ENCODE assay signal across 1 cellular context in the genomic region with DNA sequence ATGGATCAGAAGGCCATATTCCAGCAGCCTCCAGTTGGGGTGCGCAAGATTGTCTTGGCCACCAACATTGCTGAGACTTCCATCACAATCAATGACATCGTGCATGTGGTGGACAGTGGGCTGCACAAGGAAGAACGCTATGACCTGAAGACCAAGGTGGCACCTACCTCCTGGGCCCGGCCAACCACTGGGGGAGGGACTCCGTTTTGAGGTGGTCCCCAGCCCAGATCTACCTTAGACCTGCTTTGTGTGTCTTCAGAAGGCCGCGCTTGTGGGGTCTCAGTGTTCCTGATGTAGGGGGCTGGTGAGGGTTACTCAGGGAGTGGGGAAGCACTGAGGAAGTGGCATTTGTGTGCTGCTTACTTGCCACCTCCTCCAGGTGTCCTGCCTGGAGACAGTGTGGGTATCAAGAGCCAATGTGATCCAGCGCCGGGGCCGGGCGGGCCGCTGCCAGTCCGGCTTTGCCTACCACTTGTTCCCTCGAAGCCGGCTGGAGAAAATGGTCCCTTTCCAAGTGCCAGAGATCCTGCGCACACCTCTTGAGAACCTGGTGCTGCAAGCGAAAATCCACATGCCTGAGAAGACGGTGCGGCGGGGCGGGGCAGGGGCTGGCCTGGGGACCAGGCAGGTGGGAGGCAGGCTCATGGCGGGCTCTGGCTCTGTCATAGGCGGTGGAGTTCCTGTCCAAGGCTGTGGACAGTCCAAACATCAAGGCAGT.
TF ChIP-seq lines count a peak whose summit lies in the region.

No MANE protein-coding gene starts in this region.

TF ChIP-seq in K562, 482 proteins besides CTCF, POLR2A, EP300 and RAD21 (continued from another document):
- no peak for TF ChIP-seq ZNF277 (CRISPR knock-in tag; IDR thresholded peaks at IDR 0.05; ENCODE audit: borderline replicate concordance)
- no peak for TF ChIP-seq ARID4B (CRISPR knock-in tag; IDR thresholded peaks at IDR 0.05)
- TF ChIP-seq CREB1 (IDR thresholded peaks at IDR 0.05): 0 out of 2 replicates have a peak, but pooled peaks have one; percentile 8
- TF ChIP-seq CREB1 (CRISPR knock-in tag; IDR thresholded peaks at IDR 0.05): no peak
- TF ChIP-seq, protein P1, sequence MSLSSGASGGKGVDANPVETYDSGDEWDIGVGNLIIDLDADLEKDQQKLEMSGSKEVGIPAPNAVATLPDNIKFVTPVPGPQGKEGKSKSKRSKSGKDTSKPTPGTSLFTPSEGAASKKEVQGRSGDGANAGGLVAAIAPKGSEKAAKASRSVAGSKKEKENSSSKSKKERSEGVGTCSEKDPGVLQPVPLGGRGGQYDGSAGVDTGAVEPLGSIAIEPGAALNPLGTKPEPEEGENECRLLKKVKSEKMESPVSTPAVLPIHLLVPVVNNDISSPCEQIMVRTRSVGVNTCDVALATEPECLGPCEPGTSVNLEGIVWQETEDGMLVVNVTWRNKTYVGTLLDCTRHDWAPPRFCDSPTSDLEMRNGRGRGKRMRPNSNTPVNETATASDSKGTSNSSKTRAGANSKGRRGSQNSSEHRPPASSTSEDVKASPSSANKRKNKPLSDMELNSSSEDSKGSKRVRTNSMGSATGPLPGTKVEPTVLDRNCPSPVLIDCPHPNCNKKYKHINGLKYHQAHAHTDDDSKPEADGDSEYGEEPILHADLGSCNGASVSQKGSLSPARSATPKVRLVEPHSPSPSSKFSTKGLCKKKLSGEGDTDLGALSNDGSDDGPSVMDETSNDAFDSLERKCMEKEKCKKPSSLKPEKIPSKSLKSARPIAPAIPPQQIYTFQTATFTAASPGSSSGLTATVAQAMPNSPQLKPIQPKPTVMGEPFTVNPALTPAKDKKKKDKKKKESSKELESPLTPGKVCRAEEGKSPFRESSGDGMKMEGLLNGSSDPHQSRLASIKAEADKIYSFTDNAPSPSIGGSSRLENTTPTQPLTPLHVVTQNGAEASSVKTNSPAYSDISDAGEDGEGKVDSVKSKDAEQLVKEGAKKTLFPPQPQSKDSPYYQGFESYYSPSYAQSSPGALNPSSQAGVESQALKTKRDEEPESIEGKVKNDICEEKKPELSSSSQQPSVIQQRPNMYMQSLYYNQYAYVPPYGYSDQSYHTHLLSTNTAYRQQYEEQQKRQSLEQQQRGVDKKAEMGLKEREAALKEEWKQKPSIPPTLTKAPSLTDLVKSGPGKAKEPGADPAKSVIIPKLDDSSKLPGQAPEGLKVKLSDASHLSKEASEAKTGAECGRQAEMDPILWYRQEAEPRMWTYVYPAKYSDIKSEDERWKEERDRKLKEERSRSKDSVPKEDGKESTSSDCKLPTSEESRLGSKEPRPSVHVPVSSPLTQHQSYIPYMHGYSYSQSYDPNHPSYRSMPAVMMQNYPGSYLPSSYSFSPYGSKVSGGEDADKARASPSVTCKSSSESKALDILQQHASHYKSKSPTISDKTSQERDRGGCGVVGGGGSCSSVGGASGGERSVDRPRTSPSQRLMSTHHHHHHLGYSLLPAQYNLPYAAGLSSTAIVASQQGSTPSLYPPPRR (CRISPR knock-in tag; IDR thresholded peaks at IDR 0.05; ENCODE audit: borderline replicate concordance): no peak
- TF ChIP-seq MYNN (IDR thresholded peaks at IDR 0.05): 0 out of 2 replicates have a peak, but pooled peaks have one; percentile 28
- no peak for TF ChIP-seq MYNN (CRISPR knock-in tag; IDR thresholded peaks at IDR 0.05)
- TF ChIP-seq ZNF316 (IDR thresholded peaks at IDR 0.05): no peak
- no peak for TF ChIP-seq MTA2 (IDR thresholded peaks at IDR 0.05; ENCODE audit: low read depth)
- 0 out of 2 replicates have a peak, but pooled peaks have one; percentile 31 for TF ChIP-seq POLR2AphosphoS2 (IDR thresholded peaks at IDR 0.05; ENCODE audit: low read length)
- no peak for TF ChIP-seq SRSF3 (IDR thresholded peaks at IDR 0.05; ENCODE audit: insufficient read depth, low read length)
- TF ChIP-seq E2F5 (CRISPR knock-in tag; IDR thresholded peaks at IDR 0.05): no peak
